ENCODE assay signal across 16 cellular contexts in genomic region chr9:110334183-110334582, GRCh38. TPM values are rescaled to one million over a fixed set of nuclear protein-coding genes. Genes with fewer than 3 reads are reported as not detected.
DNase-seq lines count a peak whose midpoint lies in the region; ATAC-seq and TF ChIP-seq lines count a peak whose summit lies in the region.
"Had no signal": no experiment of that assay in that cellular context is flagged by ENCODE, and none has a peak within 500 bp of the region (broad histone marks: within the 10 kb centered on the region; RNA-seq: fewer than 3 reads in every experiment).

No MANE protein-coding gene starts in this region.

- H3K36me3 ChIP-seq in WERI-Rb-1 (no peaks in the 10 kb centered on the region), Peyer's patch (no peaks in the 10 kb centered on the region)

- H3K27ac ChIP-seq in WERI-Rb-1 (no peak overlapping the region), Peyer's patch (no peak overlapping the region)
- H3K27ac ChIP-seq: HL-60 had no signal

- no peak for DNase-seq in stimulated activated CD4-positive, alpha-beta T cell treated with anti-CD3 and anti-CD28 coated beads, Interleukin-15, amount 100 ng/mL, for 24 hours
- no peak for DNase-seq in WERI-Rb-1
- DNase-seq in Peyer's patch, result no peak
- no peak for DNase-seq in NCI-H226
- DNase-seq: activated CD8-positive, alpha-beta T cell treated with anti-CD3 and anti-CD28 coated beads, Interleukin-2, amount 10 ng/mL, durations not matched to agents 7 days and 5 days; glutamatergic neuron had no signal

- H3K27me3 ChIP-seq in WERI-Rb-1 (ENCODE audit: insufficient read depth, low read depth, severe bottlenecking) (peaks cover 94% of the 10 kb centered on the region), Peyer's patch (no peaks in the 10 kb centered on the region)

- TF ChIP-seq POLR2A in Peyer's patch (IDR thresholded peaks at IDR 0.05), result no peak

- H3K9me3 ChIP-seq in WERI-Rb-1 (ENCODE audit: severe bottlenecking), result peaks cover 7% of the 10 kb centered on the region
- H3K9me3 ChIP-seq in Peyer's patch, result no peaks in the 10 kb centered on the region

- TF ChIP-seq CTCF in WERI-Rb-1 (IDR thresholded peaks at IDR 0.05; ENCODE audit: low read depth, low read length) (no peak), Peyer's patch (IDR thresholded peaks at IDR 0.05) (no peak)

- ATAC-seq in GM18502 (IDR thresholded peaks at IDR 0.05; ENCODE audit: poor library complexity, unreplicated experiment) (peak; percentile 74), GM19467 (IDR thresholded peaks at IDR 0.05; ENCODE audit: unreplicated experiment) (peak; percentile 81), HG02763 (IDR thresholded peaks at IDR 0.05; ENCODE audit: unreplicated experiment) (peak; percentile 61), HG03520 (IDR thresholded peaks at IDR 0.05; ENCODE audit: unreplicated experiment) (peak; percentile 79)
- ATAC-seq: activated CD8-positive, alpha-beta T cell treated with anti-CD3 and anti-CD28 coated beads, Interleukin-2, amount 10 ng/mL, durations not matched to agents 7 days and 5 days; stimulated activated memory B cell treated with anti-CD40 and anti-IgM and Interleukin-4, amounts not matched to agents 10 μg/mL and 1 μg/mL and 100 μg/mL, for 72 hours had no signal

- H3K4me3 ChIP-seq in WERI-Rb-1 (ENCODE audit: low read depth, low read length) (no peak overlapping the region), Peyer's patch (no peak overlapping the region)

- no peaks in the 10 kb centered on the region for H3K4me1 ChIP-seq in Peyer's patch

RNA-seq across cellular contexts. Expression of gene TXNDC8, which starts 3.5 kb away (rescaled TPM):
- not detected for total RNA-seq in Peyer's patch
- total RNA-seq: activated CD8-positive, alpha-beta T cell treated with anti-CD3 and anti-CD28 coated beads, Interleukin-2, amount 10 ng/mL, durations not matched to agents 7 days and 5 days; Daoy; kidney epithelial cell; progenitor cell of endocrine pancreas; RPMI7951 had no signal
